Comparison of ENCODE assay signal across 27 cellular contexts in the genomic region with DNA sequence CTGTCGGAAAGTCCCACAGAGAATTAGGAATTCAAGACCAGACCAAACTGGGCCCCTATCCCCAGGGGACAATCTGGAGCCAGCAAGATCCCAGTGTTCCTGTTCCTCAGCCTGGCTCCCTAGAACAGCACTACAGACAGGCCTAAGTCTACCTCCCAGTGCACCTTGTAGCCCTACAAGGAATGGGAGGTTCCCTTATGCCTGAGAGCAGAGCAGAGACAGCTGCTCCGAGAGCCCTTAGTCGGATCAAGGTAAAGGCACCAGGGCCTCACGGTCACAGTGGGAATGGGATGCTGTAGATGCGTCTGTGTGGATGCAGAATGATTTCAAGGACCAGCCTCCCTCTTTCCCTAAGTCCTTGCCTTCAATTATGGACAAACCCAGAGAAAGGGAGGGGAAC.
"Had no signal": no experiment of that assay in that cellular context is flagged by ENCODE, and none has a peak within 500 bp of the region (broad histone marks: within the 10 kb centered on the region; RNA-seq: fewer than 3 reads in every experiment).

No MANE protein-coding gene starts in this region.

- H3K4me1 ChIP-seq: ascending aorta, pancreas, psoas muscle had no signal

- H3K4me3 ChIP-seq: adrenal gland, ascending aorta, cardiac muscle cell, heart left ventricle, pancreas, psoas muscle, smooth muscle cell, tibial nerve had no signal

- H3K27me3 ChIP-seq: adrenal gland, ascending aorta, cardiac muscle cell, heart left ventricle, pancreas, tibial nerve had no signal

- H3K9me3 ChIP-seq: adrenal gland, ascending aorta, pancreas, psoas muscle, tibial nerve had no signal

- H3K27ac ChIP-seq: adrenal gland, ascending aorta, cardiac muscle cell, pancreas, psoas muscle, tibial nerve had no signal

- DNase-seq: activated CD4-positive, alpha-beta T cell treated with anti-CD3 and anti-CD28 coated beads for 48 hours; activated CD4-positive, alpha-beta T cell treated with anti-CD3 and anti-CD28 coated beads, Interleukin-2, amount 50 U/mL, for 48 hours; activated CD8-positive, alpha-beta memory T cell treated with anti-CD3 and anti-CD28 coated beads for 24 hours; activated effector memory CD4-positive, alpha-beta T cell treated with anti-CD3 and anti-CD28 coated beads, Interleukin-2, amount 50 U/mL, for 16 hours; activated naive CD4-positive, alpha-beta T cell treated with anti-CD3 and anti-CD28 coated beads for 36 hours; activated naive CD8-positive, alpha-beta T cell treated with anti-CD3 and anti-CD28 coated beads for 36 hours; adrenal gland; cerebellar nuclear complex; cortex of kidney; effector memory CD8-positive, alpha-beta T cell; heart left ventricle; hypothalamus; immature natural killer cell; kidney; left colon; mammary epithelial cell; midbrain; naive thymus-derived CD4-positive, alpha-beta T cell; pancreas; psoas muscle; stimulated activated CD4-positive, alpha-beta T cell treated with anti-CD3 and anti-CD28 coated beads, Interleukin-15, amount 100 ng/mL, for 24 hours; stimulated activated CD4-positive, alpha-beta T cell treated with anti-CD3 and anti-CD28 coated beads, Interleukin-2, amount 100 ng/mL, for 24 hours; stimulated activated naive B cell treated with anti-CD40 and anti-IgM and Interleukin-4, amounts not matched to agents 10 μg/mL and 1 μg/mL and 100 μg/mL, for 72 hours had no signal

- H3K36me3 ChIP-seq: adrenal gland, ascending aorta, cardiac muscle cell, heart left ventricle, pancreas, tibial nerve had no signal
